In the genomic region with DNA sequence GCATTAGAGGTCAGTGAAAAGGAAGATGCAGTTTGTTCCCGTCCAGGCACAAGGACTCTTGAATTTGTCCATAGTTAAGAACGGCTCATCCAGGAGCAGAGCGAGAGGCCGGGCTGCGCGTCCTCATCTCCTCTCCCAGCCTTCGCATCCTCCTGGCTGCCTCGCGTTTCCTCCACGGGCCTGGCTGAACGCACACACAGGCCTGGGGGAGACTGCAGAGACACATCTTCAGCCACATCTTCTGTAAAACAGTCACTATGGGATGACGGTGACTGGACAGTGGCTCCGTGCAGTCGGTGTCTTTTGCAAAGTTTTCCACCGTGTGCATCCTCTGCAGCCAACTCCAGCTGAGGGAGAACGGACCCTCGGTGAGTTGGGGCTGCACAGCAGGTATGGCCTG, we compare ENCODE assay signal across 1 cellular context.
TF ChIP-seq lines count a peak whose summit lies in the region.

No MANE protein-coding gene starts in this region.

TF ChIP-seq in IMR-90, 13 proteins besides CTCF, POLR2A, EP300 and RAD21 (continued from another document):
- TF ChIP-seq USF2 (IDR thresholded peaks at IDR 0.05; ENCODE audit: low read depth, low read length) = no peak
